In genomic region chr3:50244813-50245212, GRCh38 we compare ENCODE assay signal across 7 cellular contexts. TPM values are rescaled to one million over a fixed set of nuclear protein-coding genes. Genes with fewer than 3 reads are reported as not detected.
A peak's percentile ranks its signal among the peaks of the same experiment; 100 is the strongest.
DNase-seq lines count a peak whose midpoint lies in the region; ATAC-seq lines count a peak whose summit lies in the region.
"Not testable (repeated sequence)": the region's sequence is repeated elsewhere in the genome, so short reads cannot be mapped to it uniquely, and the experiment has no call there.
"Had no signal": no experiment of that assay in that cellular context is flagged by ENCODE, and none has a peak within 500 bp of the region (broad histone marks: within the 10 kb centered on the region; RNA-seq: fewer than 3 reads in every experiment).

No MANE protein-coding gene starts in this region.

- H3K4me1 Mint-ChIP-seq in activated T-helper 17 cell treated with anti-CD3 and anti-CD28 coated beads, Interleukin-2, amount 50 U/mL, for 72 hours, result peaks cover 48% of the 10 kb centered on the region
- peaks cover 53% of the 10 kb centered on the region for H3K4me1 Mint-ChIP-seq in memory B cell

- peaks cover 90% of the 10 kb centered on the region for H3K79me2 ChIP-seq in ACC112 (ENCODE audit: control insufficient read depth, insufficient read depth, low read length, unreplicated experiment)

- not testable (repeated sequence) for H3K36me3 ChIP-seq in ACC112 (ENCODE audit: insufficient read depth, low read length); skeletal muscle tissue (ENCODE audit: control insufficient read depth in 3 of 3, insufficient read depth in 3 of 3, low read length in 3 of 3)
- H3K36me3 ChIP-seq in NT2/D1 (ENCODE audit: insufficient read depth, insufficient read length, low read length), result peaks cover 68% of the 10 kb centered on the region
- H3K36me3 ChIP-seq in effector memory CD4-positive, alpha-beta T cell (ENCODE audit: control insufficient read depth, insufficient read depth, low read length), result peaks cover 18% of the 10 kb centered on the region

- H3K4me3 ChIP-seq in ACC112 (ENCODE audit: low read depth, low read length); NT2/D1 (ENCODE audit: insufficient read length, low read depth); effector memory CD4-positive, alpha-beta T cell (ENCODE audit: insufficient read depth, low read depth, low read length, poor library complexity, severe bottlenecking); skeletal muscle tissue (ENCODE audit: low read length in 3 of 3): not testable (repeated sequence)

- not testable (repeated sequence) for H3K27me3 Mint-ChIP-seq in activated T-helper 17 cell treated with anti-CD3 and anti-CD28 coated beads, Interleukin-2, amount 50 U/mL, for 72 hours; memory B cell

- peak overlapping the region; percentile 99 for H3K27ac Mint-ChIP-seq in activated T-helper 17 cell treated with anti-CD3 and anti-CD28 coated beads, Interleukin-2, amount 50 U/mL, for 72 hours
- H3K27ac Mint-ChIP-seq in memory B cell, result peak overlapping the region; percentile 61

- H3K27ac ChIP-seq in ACC112 (ENCODE audit: low read depth, low read length) (peak overlapping the region; percentile 82; the same call in 1 of the 2 replicates), skeletal muscle tissue (ENCODE audit: low read depth, low read length) (peak overlapping the region; percentile 80)
- peak overlapping the region; percentile 84 for H3K27ac ChIP-seq in effector memory CD4-positive, alpha-beta T cell (ENCODE audit: insufficient read depth, low read length, poor library complexity, severe bottlenecking)

- H3K9me3 Mint-ChIP-seq in activated T-helper 17 cell treated with anti-CD3 and anti-CD28 coated beads, Interleukin-2, amount 50 U/mL, for 72 hours; memory B cell: not testable (repeated sequence)

- not testable (repeated sequence) for ATAC-seq in activated T-helper 17 cell treated with anti-CD3 and anti-CD28 coated beads, Interleukin-2, amount 50 U/mL, for 72 hours (replicated peaks); memory B cell (ENCODE audit: low read depth)

- peaks cover 49% of the 10 kb centered on the region for H3K36me3 Mint-ChIP-seq in activated T-helper 17 cell treated with anti-CD3 and anti-CD28 coated beads, Interleukin-2, amount 50 U/mL, for 72 hours (ENCODE audit: low read depth)
- H3K36me3 Mint-ChIP-seq in memory B cell, result not testable (repeated sequence)

- H3K4me3 Mint-ChIP-seq in activated T-helper 17 cell treated with anti-CD3 and anti-CD28 coated beads, Interleukin-2, amount 50 U/mL, for 72 hours, result peak overlapping the region; percentile 99
- H3K4me3 Mint-ChIP-seq in memory B cell, result peak overlapping the region; percentile 64

- H3K9me3 ChIP-seq in NT2/D1 (ENCODE audit: insufficient read depth, low read length); effector memory CD4-positive, alpha-beta T cell (ENCODE audit: control insufficient read depth, low read length); skeletal muscle tissue (ENCODE audit: control insufficient read depth in 3 of 3, low read length in 3 of 3): not testable (repeated sequence)

- H3K4me1 ChIP-seq in ACC112 (ENCODE audit: control insufficient read depth, insufficient read depth, low read length, unreplicated experiment) (peaks cover 85% of the 10 kb centered on the region), NT2/D1 (ENCODE audit: insufficient read depth, insufficient read length) (peaks cover 74% of the 10 kb centered on the region), skeletal muscle tissue (ENCODE audit: control insufficient read depth in 3 of 3, insufficient read depth in 3 of 3, low read length in 3 of 3) (peaks cover 88 to 93% (median 89%) of the 10 kb centered on the region in 3 donors)
- peaks cover 82% of the 10 kb centered on the region for H3K4me1 ChIP-seq in effector memory CD4-positive, alpha-beta T cell (ENCODE audit: control insufficient read depth, insufficient read depth, low read length, poor library complexity, severe bottlenecking)

- H3K27me3 ChIP-seq in ACC112 (ENCODE audit: insufficient read depth, low read length); NT2/D1 (ENCODE audit: insufficient read depth, insufficient read length); effector memory CD4-positive, alpha-beta T cell (replicated peaks; ENCODE audit: control insufficient read depth, insufficient read depth, low read length, poor library complexity, severe bottlenecking); skeletal muscle tissue (ENCODE audit: control insufficient read depth in 3 of 3, insufficient read depth in 3 of 3, low read length in 3 of 3): not testable (repeated sequence)

- DNase-seq in NT2/D1 (ENCODE audit: low read depth, low spot score); effector memory CD4-positive, alpha-beta T cell; memory B cell (ENCODE audit: low spot score in 2 of 2): not testable (repeated sequence)

- peak overlapping the region; percentile 15 for H3K9ac ChIP-seq in NT2/D1 (ENCODE audit: insufficient read length, low read depth)
- H3K9ac ChIP-seq in skeletal muscle tissue (ENCODE audit: low read depth in 1 of 3, low read length in 3 of 3), result peak overlapping the region in 1 of 3 donors; percentile 54

- H2AFZ ChIP-seq in ACC112 (ENCODE audit: low read length, unreplicated experiment), result not testable (repeated sequence)

RNA-seq across cellular contexts. Expression of gene GNAI2, which starts 8.8 kb away (rescaled TPM):
- 100 to 1,000 TPM; 283 to 392 TPM for total RNA-seq in activated T-helper 17 cell treated with anti-CD3 and anti-CD28 coated beads, Interleukin-2, amount 50 U/mL, for 72 hours
- 78.8 TPM for total RNA-seq in skeletal muscle tissue

RNA-seq across cellular contexts. Expression of gene SEMA3B, which starts 24.1 kb away (rescaled TPM):
- 1 to 10 TPM; 1.2 to 2.3 TPM for total RNA-seq in activated T-helper 17 cell treated with anti-CD3 and anti-CD28 coated beads, Interleukin-2, amount 50 U/mL, for 72 hours
- total RNA-seq in skeletal muscle tissue, result 19.8 TPM

RNA-seq across cellular contexts. Expression of gene LSMEM2, which starts 34.1 kb away (rescaled TPM):
- under 1 TPM in 1 of 2 donors, not detected in 1; 0.34 TPM for total RNA-seq in activated T-helper 17 cell treated with anti-CD3 and anti-CD28 coated beads, Interleukin-2, amount 50 U/mL, for 72 hours
- 15.1 TPM for total RNA-seq in skeletal muscle tissue
- total RNA-seq: HT-29 had no signal

RNA-seq across cellular contexts. Expression of gene SLC38A3, which starts 39.7 kb away (rescaled TPM):
- total RNA-seq in activated T-helper 17 cell treated with anti-CD3 and anti-CD28 coated beads, Interleukin-2, amount 50 U/mL, for 72 hours, result under 1 TPM in 1 of 2 donors, not detected in 1; 0.71 TPM
- 0.52 TPM for total RNA-seq in skeletal muscle tissue
- total RNA-seq: HT-29 had no signal

RNA-seq across cellular contexts. Expression of gene IFRD2, which starts 47.4 kb away (rescaled TPM):
- total RNA-seq in activated T-helper 17 cell treated with anti-CD3 and anti-CD28 coated beads, Interleukin-2, amount 50 U/mL, for 72 hours, result 100 to 1,000 TPM in 1 of 2 donors, 10 to 100 TPM in 1; 59.2 to 139 TPM
- 44.9 TPM for total RNA-seq in skeletal muscle tissue

Comparison
In these comparisons a context has a peak if more than half of its experiments do, and no peak if none do; other contexts are left out.
1. RNA of gene LSMEM2, which starts 34.1 kb away (total RNA-seq): 15.1 TPM in skeletal muscle tissue (single experiment); 0.34 TPM in activated T-helper 17 cell treated with anti-CD3 and anti-CD28 coated beads, Interleukin-2, amount 50 U/mL, for 72 hours; every median in the first group is over 10 times any median in the second.
2. Peak in every context shown above with its lines, with median percentiles within 50 percentile points of each other: H3K27ac ChIP-seq.